30 cellular contexts compared by ENCODE assay signal in genomic region chr6:19781269-19781668, GRCh38. TPM values are rescaled to one million over a fixed set of nuclear protein-coding genes. Genes with fewer than 3 reads are reported as not detected.
"Had no signal": no experiment of that assay in that cellular context is flagged by ENCODE, and none has a peak within 500 bp of the region (broad histone marks: within the 10 kb centered on the region; RNA-seq: fewer than 3 reads in every experiment).

No MANE protein-coding gene starts in this region.

- H3K9ac ChIP-seq: neural progenitor cell, parathyroid adenoma had no signal

- DNase-seq: heart left ventricle; hypothalamus; immature natural killer cell; kidney; lower lobe of right lung; mammary epithelial cell; mesenchymal stem cell; naive B cell; natural killer cell; nephron progenitor cell; occipital lobe; psoas muscle; right cardiac atrium; sigmoid colon; small intestine; stimulated activated CD4-positive, alpha-beta T cell treated with anti-CD3 and anti-CD28 coated beads, Interleukin-1b, Interleukin-23, amount 100 ng/mL, for 48 hours; stimulated activated CD4-positive, alpha-beta T cell treated with anti-CD3 and anti-CD28 coated beads, Interleukin-2, amount 100 ng/mL, for 48 hours; stimulated activated CD4-positive, alpha-beta T cell treated with anti-CD3 and anti-CD28 coated beads, Interleukin-4, amount 100 ng/mL, for 4 hours; stimulated activated CD8-positive, alpha-beta memory T cell treated with anti-CD3 and anti-CD28 coated beads, Interleukin-4, amount 100 ng/mL, for 48 hours; stimulated activated naive CD4-positive, alpha-beta T cell treated with Interleukin-2 at 50 U/mL for 16 hours; stimulated activated naive CD8-positive, alpha-beta T cell treated with anti-CD3 and anti-CD28 coated beads, Interleukin-15, amount 100 ng/mL, for 72 hours; substantia nigra; uterus had no signal

- ATAC-seq: heart left ventricle; left lobe of liver; natural killer cell; psoas muscle; right cardiac atrium; stimulated activated memory B cell treated with anti-CD40 and anti-IgM and Interleukin-4, amounts not matched to agents 10 μg/mL and 1 μg/mL and 100 μg/mL, for 72 hours; stimulated activated naive CD8-positive, alpha-beta T cell treated with anti-CD3 and anti-CD28 coated beads, Interleukin-15, amount 100 ng/mL, for 72 hours had no signal

- H3K4me2 ChIP-seq: neural progenitor cell had no signal

- H3K9me3 ChIP-seq: heart left ventricle, lower lobe of right lung, neutrophil, psoas muscle, sigmoid colon, tibial nerve, uterus had no signal

- H3K4me1 ChIP-seq: heart left ventricle, lower lobe of right lung, neural progenitor cell, parathyroid adenoma, psoas muscle, sigmoid colon, tibial nerve, uterus had no signal

- H3K27ac ChIP-seq: heart left ventricle, lower lobe of right lung, neural progenitor cell, neutrophil, parathyroid adenoma, psoas muscle, sigmoid colon, tibial nerve, uterus had no signal

- H3K36me3 ChIP-seq: heart left ventricle, lower lobe of right lung, neural progenitor cell, neutrophil, sigmoid colon, tibial nerve, uterus had no signal

- FAIRE-seq: islet of Langerhans, kidney, small intestine had no signal

- H3K79me2 ChIP-seq: parathyroid adenoma had no signal

- H3K27me3 ChIP-seq: heart left ventricle, neural progenitor cell, neutrophil, sigmoid colon, tibial nerve, uterus had no signal

- H2AFZ ChIP-seq: neural progenitor cell, parathyroid adenoma had no signal

- H3K4me3 ChIP-seq: heart left ventricle, lower lobe of right lung, neural progenitor cell, psoas muscle, sigmoid colon, tibial nerve, uterus had no signal

RNA-seq across cellular contexts. Expression of gene ID4, which starts 55.9 kb away (rescaled TPM):
- total RNA-seq: natural killer cell had no signal
- polyA plus RNA-seq: immature natural killer cell had no signal
